Comparison of ENCODE assay signal across 1 cellular context in genomic region chr2:20424300-20425290, GRCh38.
TF ChIP-seq lines count a peak whose summit lies in the region.

No MANE protein-coding gene starts in this region.

TF ChIP-seq in K562, 482 proteins besides CTCF, POLR2A, EP300 and RAD21 (continued from another document):
- TF ChIP-seq CREB3L1 (IDR thresholded peaks at IDR 0.05; ENCODE audit: borderline replicate concordance, low read depth) (no peak), CBX5 (IDR thresholded peaks at IDR 0.05; ENCODE audit: borderline replicate concordance, low read depth) (peak; percentile 19; the same call in 1 of the 2 replicates), ID3 (CRISPR knock-in tag; IDR thresholded peaks at IDR 0.05) (no peak), ID3 (tag; IDR thresholded peaks at IDR 0.05) (0 out of 2 replicates have a peak, but pooled peaks have one; percentile 54), TSHZ1 (CRISPR knock-in tag; IDR thresholded peaks at IDR 0.05) (no peak), TFAP4 (CRISPR knock-in tag; IDR thresholded peaks at IDR 0.05; ENCODE audit: borderline replicate concordance) (peak; percentile 67; the same call in 1 of the 2 replicates), SPI1 (IDR thresholded peaks at IDR 0.05; ENCODE audit: borderline replicate concordance, low read depth, low read length) (0 out of 2 replicates have a peak, but pooled peaks have one; percentile 26), HIVEP1 (CRISPR knock-in tag; IDR thresholded peaks at IDR 0.05) (0 out of 2 replicates have a peak, but pooled peaks have one; percentile 34), CTBP1 (IDR thresholded peaks at IDR 0.05; ENCODE audit: borderline replicate concordance) (peak; percentile 77), PHTF2 (CRISPR knock-in tag; IDR thresholded peaks at IDR 0.05) (no peak), REST (CRISPR knock-in tag; IDR thresholded peaks at IDR 0.05; ENCODE audit: low read depth) (0 out of 2 replicates have a peak, but pooled peaks have one; percentile 39), SMARCE1 (IDR thresholded peaks at IDR 0.05) (peak; percentile 45; the same call in 1 of the 2 replicates), FOXK2 (conservative IDR thresholded peaks at IDR 0.05 in 1 of 2, IDR thresholded peaks at IDR 0.05 in 1 of 2; ENCODE audit: low read depth in 2 of 2) (0 out of 4 replicates have a peak, but pooled peaks of 1 of the 2 experiments have one; percentile 42), TEAD1 (CRISPR knock-in tag; IDR thresholded peaks at IDR 0.05) (peak; percentile 36 to 42; a peak in 1 of 4 replicates), RUNX1 (IDR thresholded peaks at IDR 0.05; ENCODE audit: low read depth) (peak; percentile 81; the same call in 1 of the 2 replicates), CBFA2T3 (IDR thresholded peaks at IDR 0.05) (peak; percentile 55), ZNF707 (CRISPR knock-in tag; conservative IDR thresholded peaks at IDR 0.05) (no peak)
- TF ChIP-seq, protein P1, sequence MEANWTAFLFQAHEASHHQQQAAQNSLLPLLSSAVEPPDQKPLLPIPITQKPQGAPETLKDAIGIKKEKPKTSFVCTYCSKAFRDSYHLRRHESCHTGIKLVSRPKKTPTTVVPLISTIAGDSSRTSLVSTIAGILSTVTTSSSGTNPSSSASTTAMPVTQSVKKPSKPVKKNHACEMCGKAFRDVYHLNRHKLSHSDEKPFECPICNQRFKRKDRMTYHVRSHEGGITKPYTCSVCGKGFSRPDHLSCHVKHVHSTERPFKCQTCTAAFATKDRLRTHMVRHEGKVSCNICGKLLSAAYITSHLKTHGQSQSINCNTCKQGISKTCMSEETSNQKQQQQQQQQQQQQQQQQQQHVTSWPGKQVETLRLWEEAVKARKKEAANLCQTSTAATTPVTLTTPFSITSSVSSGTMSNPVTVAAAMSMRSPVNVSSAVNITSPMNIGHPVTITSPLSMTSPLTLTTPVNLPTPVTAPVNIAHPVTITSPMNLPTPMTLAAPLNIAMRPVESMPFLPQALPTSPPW (CRISPR knock-in tag; IDR thresholded peaks at IDR 0.05): peak; percentile 76
